Comparison of ENCODE assay signal across 20 cellular contexts in genomic region chr9:5563417-5563815, GRCh38. TPM values are rescaled to one million over a fixed set of nuclear protein-coding genes. Genes with fewer than 3 reads are reported as not detected.
DNase-seq lines count a peak whose midpoint lies in the region; ATAC-seq, FAIRE-seq and TF ChIP-seq lines count a peak whose summit lies in the region.
"Had no signal": no experiment of that assay in that cellular context is flagged by ENCODE, and none has a peak within 500 bp of the region (broad histone marks: within the 10 kb centered on the region; RNA-seq: fewer than 3 reads in every experiment).

No MANE protein-coding gene starts in this region.

- ATAC-seq in activated T-helper 17 cell treated with anti-CD3 and anti-CD28 coated beads, Interleukin-2, amount 50 U/mL, for 72 hours (replicated peaks): no peak
- ATAC-seq in stimulated activated naive B cell treated with anti-CD40 and anti-IgM and Interleukin-4, amounts not matched to agents 10 μg/mL and 1 μg/mL and 100 μg/mL, for 72 hours (replicated peaks): no peak
- no peak for ATAC-seq in activated CD4-positive, CD25-positive, alpha-beta regulatory T cell treated with anti-CD3 and anti-CD28 coated beads, Interleukin-2, amount 50 U/mL, for 24 hours
- ATAC-seq: GM23338, HepG2, right cardiac atrium had no signal

- no peak overlapping the region for H2AFZ ChIP-seq in keratinocyte (ENCODE audit: control insufficient read depth, low read length)
- H2AFZ ChIP-seq: GM23338 had no signal

- no peak for FAIRE-seq in keratinocyte (lab: Jason Lieb, UNC)
- FAIRE-seq: HepG2, islet of Langerhans, urothelium cell line had no signal

- H3K36me3 ChIP-seq in keratinocyte (ENCODE audit: control insufficient read depth in 2 of 2, extremely low read depth in 1 of 2, insufficient read depth in 2 of 2, low read length in 2 of 2): peaks cover 2 to 11% of the 10 kb centered on the region in 2 experiments

- H3K36me3 Mint-ChIP-seq in activated naive CD8-positive, alpha-beta T cell: peaks cover 2% of the 10 kb centered on the region
- H3K36me3 Mint-ChIP-seq in activated naive CD8-positive, alpha-beta T cell treated with anti-CD3 and anti-CD28 coated beads for 36 hours: peaks cover 5% of the 10 kb centered on the region
- H3K36me3 Mint-ChIP-seq in activated T-helper 17 cell treated with anti-CD3 and anti-CD28 coated beads, Interleukin-2, amount 50 U/mL, for 72 hours (ENCODE audit: low read depth): no peaks in the 10 kb centered on the region
- peaks cover 2 to 16% of the 10 kb centered on the region in 2 donors for H3K36me3 Mint-ChIP-seq in stimulated activated naive B cell treated with anti-CD40 and anti-IgM and Interleukin-4, amounts not matched to agents 10 μg/mL and 1 μg/mL and 100 μg/mL, for 72 hours

- H3K4me1 ChIP-seq in keratinocyte (ENCODE audit: control insufficient read depth, extremely low read depth, insufficient read depth, low read length): peaks cover 46% of the 10 kb centered on the region
- H3K4me1 ChIP-seq: SJSA1 had no signal

- H3K4me3 ChIP-seq in keratinocyte (ENCODE audit: control insufficient read depth in 2 of 3, extremely low read depth in 1 of 3, insufficient read depth in 2 of 3, low read depth in 1 of 3, low read length in 3 of 3): peak overlapping the region in 1 of 3 experiments; percentile 15
- H3K4me3 ChIP-seq: GM23338, SJSA1 had no signal

- H3K4me2 ChIP-seq in keratinocyte (ENCODE audit: control insufficient read depth, extremely low read depth, insufficient read depth, low read depth, low read length): peak overlapping the region; percentile 61
- H3K4me2 ChIP-seq: GM23338 had no signal

- H3K9me3 Mint-ChIP-seq in activated naive CD8-positive, alpha-beta T cell (ENCODE audit: low read depth): no peaks in the 10 kb centered on the region
- H3K9me3 Mint-ChIP-seq in activated naive CD8-positive, alpha-beta T cell treated with anti-CD3 and anti-CD28 coated beads for 36 hours: peaks cover 4% of the 10 kb centered on the region
- peaks cover 3% of the 10 kb centered on the region for H3K9me3 Mint-ChIP-seq in activated T-helper 17 cell treated with anti-CD3 and anti-CD28 coated beads, Interleukin-2, amount 50 U/mL, for 72 hours
- H3K9me3 Mint-ChIP-seq in stimulated activated naive B cell treated with anti-CD40 and anti-IgM and Interleukin-4, amounts not matched to agents 10 μg/mL and 1 μg/mL and 100 μg/mL, for 72 hours: peaks cover 5% of the 10 kb centered on the region in 2 donors
- H3K9me3 Mint-ChIP-seq: GM23338 had no signal

- no peaks in the 10 kb centered on the region for H3K79me2 ChIP-seq in keratinocyte (ENCODE audit: control insufficient read depth, insufficient read depth, low read length)

- peaks cover 46% of the 10 kb centered on the region for H3K4me1 Mint-ChIP-seq in activated naive CD8-positive, alpha-beta T cell (ENCODE audit: low read depth)
- peaks cover 27% of the 10 kb centered on the region for H3K4me1 Mint-ChIP-seq in activated naive CD8-positive, alpha-beta T cell treated with anti-CD3 and anti-CD28 coated beads for 36 hours
- H3K4me1 Mint-ChIP-seq in activated T-helper 17 cell treated with anti-CD3 and anti-CD28 coated beads, Interleukin-2, amount 50 U/mL, for 72 hours: peaks cover 18% of the 10 kb centered on the region
- peaks cover 32 to 42% of the 10 kb centered on the region in 2 donors for H3K4me1 Mint-ChIP-seq in stimulated activated naive B cell treated with anti-CD40 and anti-IgM and Interleukin-4, amounts not matched to agents 10 μg/mL and 1 μg/mL and 100 μg/mL, for 72 hours
- H3K4me1 Mint-ChIP-seq: GM23338 had no signal

- no peak overlapping the region for H3K9ac ChIP-seq in keratinocyte (ENCODE audit: control insufficient read depth, extremely low read depth, insufficient read depth, low read length)

- no peaks in the 10 kb centered on the region for H3K27me3 ChIP-seq in keratinocyte (ENCODE audit: control insufficient read depth, extremely low read depth, insufficient read depth, low read length)
- H3K27me3 ChIP-seq: SJSA1 had no signal

- TF ChIP-seq CTCF in keratinocyte (optimal IDR thresholded peaks at IDR 0.05 in 1 of 3, IDR thresholded peaks at IDR 0.05 in 1 of 3, conservative IDR thresholded peaks at IDR 0.05 in 1 of 3; ENCODE audit: extremely low read depth in 1 of 3, insufficient read depth in 2 of 3, low read length in 3 of 3): no peak

- no peak for DNase-seq in activated naive CD8-positive, alpha-beta T cell treated with anti-CD3 and anti-CD28 coated beads for 36 hours
- DNase-seq in keratinocyte (ENCODE audit: low read depth, low spot score) (no peak), DMS79 (lab: John Stamatoyannopoulos, UW) (no peak)
- no peak for DNase-seq in stimulated activated naive B cell treated with anti-CD40 and anti-IgM and Interleukin-4, amounts not matched to agents 10 μg/mL and 1 μg/mL and 100 μg/mL, for 72 hours
- DNase-seq in activated effector memory CD4-positive, alpha-beta T cell treated with Interleukin-2 at 50 U/mL for 16 hours: no peak
- DNase-seq: ACHN; activated naive CD8-positive, alpha-beta T cell treated with anti-CD3 and anti-CD28 coated beads, Interleukin-2, amount 10 ng/mL, durations not matched to agents 7 days and 5 days; activated T-cell treated with anti-CD3 and anti-CD28 coated beads for 4 hours; NCI-H1436 treated with DMSO at 0.1 percent for 48 hours; NCI-H2171 treated with DMSO at 0.1 percent for 48 hours; NCI-H774; right cardiac atrium had no signal

- no peaks in the 10 kb centered on the region for H4K20me1 ChIP-seq in keratinocyte (ENCODE audit: control insufficient read depth, extremely low read depth, insufficient read depth, low read length)

- dilution Hi-C loops in keratinocyte (cut with MboI; ENCODE audit: extremely low pct_ligation_motif_present, low sequenced_read_pairs): no loop called here

- H3K27ac Mint-ChIP-seq in activated naive CD8-positive, alpha-beta T cell: peak overlapping the region; percentile 5
- no peak overlapping the region for H3K27ac Mint-ChIP-seq in activated naive CD8-positive, alpha-beta T cell treated with anti-CD3 and anti-CD28 coated beads for 36 hours
- H3K27ac Mint-ChIP-seq in activated T-helper 17 cell treated with anti-CD3 and anti-CD28 coated beads, Interleukin-2, amount 50 U/mL, for 72 hours: peak overlapping the region; percentile 12
- H3K27ac Mint-ChIP-seq in stimulated activated naive B cell treated with anti-CD40 and anti-IgM and Interleukin-4, amounts not matched to agents 10 μg/mL and 1 μg/mL and 100 μg/mL, for 72 hours: peak overlapping the region; percentile 45
- H3K27ac Mint-ChIP-seq: activated naive CD8-positive, alpha-beta T cell treated with anti-CD3 and anti-CD28 coated beads, Interleukin-2, amount 10 ng/mL, durations not matched to agents 7 days and 5 days; GM23338 had no signal

- H3K9me3 ChIP-seq in keratinocyte (ENCODE audit: control insufficient read depth, low read depth, low read length): no peaks in the 10 kb centered on the region
- H3K9me3 ChIP-seq: SJSA1 had no signal

- H3K27me3 Mint-ChIP-seq in activated naive CD8-positive, alpha-beta T cell: no peaks in the 10 kb centered on the region
- no peaks in the 10 kb centered on the region for H3K27me3 Mint-ChIP-seq in activated naive CD8-positive, alpha-beta T cell treated with anti-CD3 and anti-CD28 coated beads for 36 hours
- no peaks in the 10 kb centered on the region for H3K27me3 Mint-ChIP-seq in activated T-helper 17 cell treated with anti-CD3 and anti-CD28 coated beads, Interleukin-2, amount 50 U/mL, for 72 hours
- H3K27me3 Mint-ChIP-seq in stimulated activated naive B cell treated with anti-CD40 and anti-IgM and Interleukin-4, amounts not matched to agents 10 μg/mL and 1 μg/mL and 100 μg/mL, for 72 hours: no peaks in the 10 kb centered on the region
- H3K27me3 Mint-ChIP-seq: activated naive CD8-positive, alpha-beta T cell treated with anti-CD3 and anti-CD28 coated beads, Interleukin-2, amount 10 ng/mL, durations not matched to agents 7 days and 5 days had no signal

- no peaks in the 10 kb centered on the region for H3K9me1 ChIP-seq in keratinocyte (ENCODE audit: control insufficient read depth, extremely low read depth, insufficient read depth, low read length)

- no peak overlapping the region for H3K4me3 Mint-ChIP-seq in activated naive CD8-positive, alpha-beta T cell
- no peak overlapping the region for H3K4me3 Mint-ChIP-seq in activated naive CD8-positive, alpha-beta T cell treated with anti-CD3 and anti-CD28 coated beads for 36 hours
- no peak overlapping the region for H3K4me3 Mint-ChIP-seq in activated T-helper 17 cell treated with anti-CD3 and anti-CD28 coated beads, Interleukin-2, amount 50 U/mL, for 72 hours
- H3K4me3 Mint-ChIP-seq in stimulated activated naive B cell treated with anti-CD40 and anti-IgM and Interleukin-4, amounts not matched to agents 10 μg/mL and 1 μg/mL and 100 μg/mL, for 72 hours: no peak overlapping the region
- H3K4me3 Mint-ChIP-seq: activated naive CD8-positive, alpha-beta T cell treated with anti-CD3 and anti-CD28 coated beads, Interleukin-2, amount 10 ng/mL, durations not matched to agents 7 days and 5 days; GM23338 had no signal

- H3K27ac ChIP-seq in keratinocyte (ENCODE audit: control insufficient read depth, insufficient read depth, low read length): peak overlapping the region; percentile 77
- H3K27ac ChIP-seq: SJSA1 had no signal

RNA-seq across cellular contexts. Expression of gene PDCD1LG2, which starts 53.1 kb away (rescaled TPM):
- total RNA-seq in activated naive CD8-positive, alpha-beta T cell treated with anti-CD3 and anti-CD28 coated beads for 36 hours: under 1 TPM in 1 of 2 experiments, not detected in 1; 0.08 TPM
- total RNA-seq in activated T-helper 17 cell treated with anti-CD3 and anti-CD28 coated beads, Interleukin-2, amount 50 U/mL, for 72 hours: 1 to 10 TPM; 1.2 to 1.5 TPM
- polyA plus RNA-seq in keratinocyte: 14.7 to 20.2 TPM (median 18.8 TPM) in 3 replicates
- polyA plus RNA-seq in keratinocyte (2011; ENCODE audit: low read depth): 0.29 TPM
- 8.3 and 14.1 TPM in 2 replicates for polyA plus RNA-seq in keratinocyte (2011; cell fraction: cytosol; rRNA removed)
- polyA plus RNA-seq in keratinocyte (2011; cell fraction: nucleus; rRNA removed): 23.8 and 26.4 TPM in 2 replicates
- 1.6 and 13.4 TPM in 2 replicates for polyA plus RNA-seq in keratinocyte (2012; ENCODE audit: low replicate concordance)
- polyA minus RNA-seq in keratinocyte: 14.6 to 25.8 TPM (median 16.8 TPM) in 3 replicates
- polyA minus RNA-seq in keratinocyte (2011; cell fraction: cytosol; rRNA and poly(A)+ RNA removed): 9.4 TPM
- polyA minus RNA-seq in keratinocyte (2011; cell fraction: nucleus; rRNA and poly(A)+ RNA removed): 20.8 and 40.4 TPM in 2 replicates
- total RNA-seq: GM23338, HepG2 had no signal
- polyA plus RNA-seq: GM23338, HepG2 had no signal
